8 cellular contexts compared by ENCODE assay signal in genomic region chr1:17440074-17440826, GRCh38. TPM values are rescaled to one million over a fixed set of nuclear protein-coding genes. Genes with fewer than 3 reads are reported as not detected.
DNase-seq lines count a peak whose midpoint lies in the region; ATAC-seq, FAIRE-seq and TF ChIP-seq lines count a peak whose summit lies in the region.

No MANE protein-coding gene starts in this region.

- no peaks in the 10 kb centered on the region for H3K27me3 ChIP-seq in esophagus (ENCODE audit: control insufficient read depth in 1 of 2, insufficient read depth in 2 of 2, low read length in 2 of 2)

- no peaks in the 10 kb centered on the region for H3K9me3 ChIP-seq in esophagus (ENCODE audit: control insufficient read depth in 2 of 2, insufficient read depth in 1 of 2, low read depth in 1 of 2, low read length in 1 of 2)

- POLR2A ChIA-PET in RWPE1 (lab: Yijun Ruan, JAX; ENCODE audit: low non-redundant PET), result interaction anchor here (0.7 to 2.9 kb wide), 4 partner anchors 10 to 121 kb away, joined by 3 to 11 read pairs (median 3); no protein-coding TSS in a partner anchor

- FAIRE-seq in RCC 7860 (lab: Jason Lieb, UNC), result no peak

- H3K36me3 ChIP-seq in esophagus (ENCODE audit: control insufficient read depth in 2 of 2, insufficient read depth in 2 of 2, low read length in 1 of 2), result no peaks in the 10 kb centered on the region

- peak overlapping the region; percentile 99 for H3K27ac ChIP-seq in RWPE1
- H3K27ac ChIP-seq in esophagus (ENCODE audit: low read depth in 2 of 2, low read length in 1 of 2), result peak overlapping the region; percentile 78 to 93

- CTCF ChIA-PET in RWPE1 (lab: Yijun Ruan, JAX), result interaction anchor here (0.6 to 1.5 kb wide), 6 partner anchors 10 to 221 kb away, joined by 3 to 7 read pairs (median 3); no protein-coding TSS in a partner anchor

- no peak for ATAC-seq in GM21381 (IDR thresholded peaks at IDR 0.05; ENCODE audit: unreplicated experiment)
- no peak for ATAC-seq in GM21423 (IDR thresholded peaks at IDR 0.05; ENCODE audit: unreplicated experiment)

- H3K4me3 ChIP-seq in GM08714 (ENCODE audit: low read length), result peak overlapping the region; percentile 63; the same call in 1 of the 2 replicates
- H3K4me3 ChIP-seq in esophagus (ENCODE audit: low read depth in 1 of 2, low read length in 2 of 2), result peak overlapping the region; percentile 49 to 88

- DNase-seq in RWPE1 (ENCODE audit: low spot score) (no peak), pons (ENCODE audit: low spot score) (peak; percentile 54), RCC 7860 (ENCODE audit: low spot score) (no peak), NCI-H2081 (lab: John Stamatoyannopoulos, UW) (no peak)

- WGBS in esophagus, 2 donors, result 35 to 55% methylated on average over 16 to 18 of the region's 18 CpGs

- no peak for TF ChIP-seq CTCF in RWPE1 (conservative IDR thresholded peaks at IDR 0.05; ENCODE audit: low read depth)

- peaks cover 0 to 10% of the 10 kb centered on the region in 2 donors for H3K4me1 ChIP-seq in esophagus (ENCODE audit: control insufficient read depth in 2 of 2, insufficient read depth in 2 of 2, low read length in 1 of 2)

RNA-seq across cellular contexts. Expression of gene RCC2, which starts 0.8 kb away (rescaled TPM):
- 10 to 100 TPM; 48.8 TPM for polyA plus RNA-seq in esophagus
